Comparison of ENCODE assay signal across 37 cellular contexts in the genomic region with DNA sequence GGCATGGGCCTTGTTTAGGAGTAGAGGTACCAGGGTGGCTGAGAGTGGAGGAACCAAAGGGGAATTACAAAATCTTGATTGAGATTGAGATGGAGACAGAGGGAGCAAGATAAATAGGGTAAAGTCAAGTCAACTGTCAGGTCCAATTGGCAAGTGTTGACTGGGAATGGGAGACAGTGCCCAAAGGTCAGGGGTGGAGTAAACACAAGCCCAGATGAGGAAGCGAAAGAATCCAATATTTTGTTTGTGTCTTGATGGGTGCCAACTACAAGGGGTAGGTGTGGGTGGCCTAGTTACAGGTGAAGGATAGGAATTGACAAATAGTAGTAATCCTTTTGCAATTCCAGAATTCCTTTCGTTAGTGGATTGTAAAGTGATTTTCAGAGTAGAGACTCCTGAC.
"Had no signal": no experiment of that assay in that cellular context is flagged by ENCODE, and none has a peak within 500 bp of the region (broad histone marks: within the 10 kb centered on the region; RNA-seq: fewer than 3 reads in every experiment).

No MANE protein-coding gene starts in this region.

- ATAC-seq: activated CD8-positive, alpha-beta T cell treated with anti-CD3 and anti-CD28 coated beads for 36 hours; activated naive CD4-positive, alpha-beta T cell treated with anti-CD3 and anti-CD28 coated beads, Interleukin-2, amount 50 U/mL, for 72 hours; activated T-cell treated with anti-CD3 and anti-CD28 coated beads, Interleukin-2, amount 50 U/mL, for 4 hours; activated T-cell treated with anti-CD3 and anti-CD28 coated beads, Interleukin-2, amount 50 U/mL, for 72 hours; activated T-helper 17 cell treated with anti-CD3 and anti-CD28 coated beads, Interleukin-2, amount 50 U/mL, for 72 hours; body of pancreas had no signal

- H3K9me3 ChIP-seq: adrenal gland, body of pancreas, breast epithelium had no signal

- H3K36me3 Mint-ChIP-seq: activated CD4-positive, alpha-beta memory T cell treated with anti-CD3 and anti-CD28 coated beads for 36 hours; activated naive CD4-positive, alpha-beta T cell treated with anti-CD3 and anti-CD28 coated beads, Interleukin-2, amount 50 U/mL, for 72 hours; activated naive CD8-positive, alpha-beta T cell treated with anti-CD3 and anti-CD28 coated beads for 36 hours had no signal

- DNase-seq: activated B cell treated with CpG ODN at 0.5 μM for 24 hours; activated CD4-positive, alpha-beta memory T cell treated with anti-CD3 and anti-CD28 coated beads for 36 hours; activated CD4-positive, alpha-beta T cell treated with anti-CD3 and anti-CD28 coated beads for 4 hours; activated CD4-positive, alpha-beta T cell treated with anti-CD3 and anti-CD28 coated beads, Interleukin-2, amount 10 ng/mL, durations not matched to agents 24 days and 14 days; activated CD4-positive, alpha-beta T cell treated with anti-CD3 and anti-CD28 coated beads, Interleukin-2, amount 50 U/mL, for 1 hour; activated CD4-positive, alpha-beta T cell treated with anti-CD3 and anti-CD28 coated beads, Interleukin-2, amount 50 U/mL, for 4 hours; activated CD4-positive, CD25-positive, alpha-beta regulatory T cell treated with anti-CD3 and anti-CD28 coated beads, Interleukin-2, amount 50 U/mL, for 72 hours; activated CD8-positive, alpha-beta memory T cell treated with anti-CD3 and anti-CD28 coated beads, Interleukin-2, amount 50 U/mL, for 4 hours; activated CD8-positive, alpha-beta T cell treated with anti-CD3 and anti-CD28 coated beads for 36 hours; activated effector memory CD4-positive, alpha-beta T cell treated with anti-CD3 and anti-CD28 coated beads, Interleukin-2, amount 50 U/mL, for 16 hours; activated gamma-delta T cell treated with Interleukin-2 at 50 U/mL for 16 hours; activated naive CD4-positive, alpha-beta T cell; activated naive CD4-positive, alpha-beta T cell treated with anti-CD3 and anti-CD28 coated beads for 36 hours; activated naive CD4-positive, alpha-beta T cell treated with anti-CD3 and anti-CD28 coated beads, Interleukin-2, amount 50 U/mL, for 16 hours; activated naive CD8-positive, alpha-beta T cell treated with anti-CD3 and anti-CD28 coated beads for 36 hours; activated T-cell treated with anti-CD3 and anti-CD28 coated beads for 4 hours; activated T-cell treated with anti-CD3 and anti-CD28 coated beads, Interleukin-2, amount 50 U/mL, for 1 hour; activated T-cell treated with anti-CD3 and anti-CD28 coated beads, Interleukin-2, amount 50 U/mL, for 4 hours; activated T-cell treated with anti-CD3 and anti-CD28 coated beads, Interleukin-2, amount 50 U/mL, for 72 hours; adrenal gland; amniotic stem cell; aorta; body of pancreas; brain microvascular endothelial cell; central memory CD4-positive, alpha-beta T cell; T-helper 1 cell; T-helper 2 cell; T-helper 9 cell had no signal

- FAIRE-seq: astrocyte, TTC549 had no signal

- H3K4me3 Mint-ChIP-seq: activated B cell treated with CpG ODN at 0.5 μM for 24 hours; activated CD4-positive, alpha-beta memory T cell treated with anti-CD3 and anti-CD28 coated beads for 36 hours; activated CD4-positive, alpha-beta T cell treated with anti-CD3 and anti-CD28 coated beads, Interleukin-2, amount 10 ng/mL, durations not matched to agents 24 days and 14 days; activated CD8-positive, alpha-beta T cell treated with anti-CD3 and anti-CD28 coated beads for 36 hours; activated naive CD4-positive, alpha-beta T cell treated with anti-CD3 and anti-CD28 coated beads for 36 hours; activated naive CD8-positive, alpha-beta T cell treated with anti-CD3 and anti-CD28 coated beads for 36 hours; activated T-cell treated with anti-CD3 and anti-CD28 coated beads, Interleukin-2, amount 50 U/mL, for 4 hours; activated T-cell treated with anti-CD3 and anti-CD28 coated beads, Interleukin-2, amount 50 U/mL, for 72 hours; activated T-helper 1 cell treated with anti-CD3 and anti-CD28 coated beads, Interleukin-12 subunit alpha, Interleukin-12 subunit beta, Interleukin-2, Interleukin-4 antibody, amounts not matched to agents 30 ng/mL and 10 ng/mL and 1 ng/mL, durations not matched to agents 14 hours and 24 hours and 36 hours; activated T-helper 17 cell treated with anti-CD3 and anti-CD28 coated beads, Interleukin-2, amount 50 U/mL, for 72 hours; T-helper 1 cell treated with Interleukin-12 subunit alpha and Interleukin-12 subunit beta and Interleukin-4 antibody, amounts not matched to agents 30 μg/mL and 1 μg/mL, for 36 hours; T-helper 2 cell treated with Interferon-gamma antibody and Interleukin-4, amounts not matched to agents 5 μg/mL and 100 μg/mL, for 36 hours had no signal

- H3K9me3 Mint-ChIP-seq: activated B cell treated with CpG ODN at 0.5 μM for 24 hours; activated CD4-positive, alpha-beta memory T cell treated with anti-CD3 and anti-CD28 coated beads for 36 hours; activated CD4-positive, alpha-beta T cell treated with anti-CD3 and anti-CD28 coated beads, Interleukin-2, amount 10 ng/mL, durations not matched to agents 24 days and 14 days; activated CD8-positive, alpha-beta T cell treated with anti-CD3 and anti-CD28 coated beads for 36 hours; activated naive CD4-positive, alpha-beta T cell treated with anti-CD3 and anti-CD28 coated beads for 36 hours; activated naive CD4-positive, alpha-beta T cell treated with anti-CD3 and anti-CD28 coated beads, Interleukin-2, amount 50 U/mL, for 72 hours; activated naive CD8-positive, alpha-beta T cell treated with anti-CD3 and anti-CD28 coated beads for 36 hours; activated T-cell treated with anti-CD3 and anti-CD28 coated beads, Interleukin-2, amount 50 U/mL, for 4 hours; activated T-cell treated with anti-CD3 and anti-CD28 coated beads, Interleukin-2, amount 50 U/mL, for 72 hours; activated T-helper 1 cell treated with anti-CD3 and anti-CD28 coated beads, Interleukin-12 subunit alpha, Interleukin-12 subunit beta, Interleukin-2, Interleukin-4 antibody, amounts not matched to agents 30 ng/mL and 10 ng/mL and 1 ng/mL, durations not matched to agents 14 hours and 24 hours and 36 hours; activated T-helper 17 cell treated with anti-CD3 and anti-CD28 coated beads, Interleukin-2, amount 50 U/mL, for 72 hours; T-helper 1 cell treated with Interleukin-12 subunit alpha and Interleukin-12 subunit beta and Interleukin-4 antibody, amounts not matched to agents 30 μg/mL and 1 μg/mL, for 36 hours; T-helper 2 cell treated with Interferon-gamma antibody and Interleukin-4, amounts not matched to agents 5 μg/mL and 100 μg/mL, for 36 hours had no signal

- H3K27ac ChIP-seq: adrenal gland, body of pancreas, brain microvascular endothelial cell, breast epithelium, VCaP had no signal

- H3K27me3 ChIP-seq: adrenal gland, body of pancreas, brain microvascular endothelial cell, breast epithelium had no signal

- H3K4me1 Mint-ChIP-seq: activated B cell treated with CpG ODN at 0.5 μM for 24 hours; activated CD4-positive, alpha-beta T cell treated with anti-CD3 and anti-CD28 coated beads, Interleukin-2, amount 10 ng/mL, durations not matched to agents 24 days and 14 days had no signal

- H3K4me1 ChIP-seq: adrenal gland, breast epithelium had no signal

- H3K36me3 ChIP-seq: adrenal gland, brain microvascular endothelial cell, breast epithelium had no signal

- H3K4me3 ChIP-seq: adrenal gland, body of pancreas, breast epithelium had no signal

- H3K27ac Mint-ChIP-seq: activated B cell treated with CpG ODN at 0.5 μM for 24 hours; activated CD4-positive, alpha-beta memory T cell treated with anti-CD3 and anti-CD28 coated beads for 36 hours; activated CD4-positive, alpha-beta T cell treated with anti-CD3 and anti-CD28 coated beads, Interleukin-2, amount 10 ng/mL, durations not matched to agents 24 days and 14 days; activated CD8-positive, alpha-beta T cell treated with anti-CD3 and anti-CD28 coated beads for 36 hours; activated naive CD4-positive, alpha-beta T cell treated with anti-CD3 and anti-CD28 coated beads for 36 hours; activated naive CD4-positive, alpha-beta T cell treated with anti-CD3 and anti-CD28 coated beads, Interleukin-2, amount 50 U/mL, for 72 hours; activated naive CD8-positive, alpha-beta T cell treated with anti-CD3 and anti-CD28 coated beads for 36 hours; activated T-cell treated with anti-CD3 and anti-CD28 coated beads, Interleukin-2, amount 50 U/mL, for 72 hours; activated T-helper 1 cell treated with anti-CD3 and anti-CD28 coated beads, Interleukin-12 subunit alpha, Interleukin-12 subunit beta, Interleukin-2, Interleukin-4 antibody, amounts not matched to agents 30 ng/mL and 10 ng/mL and 1 ng/mL, durations not matched to agents 14 hours and 24 hours and 36 hours; activated T-helper 17 cell treated with anti-CD3 and anti-CD28 coated beads, Interleukin-2, amount 50 U/mL, for 72 hours; T-helper 1 cell treated with Interleukin-12 subunit alpha and Interleukin-12 subunit beta and Interleukin-4 antibody, amounts not matched to agents 30 μg/mL and 1 μg/mL, for 36 hours; T-helper 2 cell treated with Interferon-gamma antibody and Interleukin-4, amounts not matched to agents 5 μg/mL and 100 μg/mL, for 36 hours had no signal
